8 cellular contexts compared by ENCODE assay signal in genomic region chr4:185396724-185397402, GRCh38. TPM values are rescaled to one million over a fixed set of nuclear protein-coding genes. Genes with fewer than 3 reads are reported as not detected.
DNase-seq lines count a peak whose midpoint lies in the region; ATAC-seq and TF ChIP-seq lines count a peak whose summit lies in the region.

Gene ANKRD37 (plus strand): TSS chr4:185396841. CDS start chr4:185396924, 83 bp downstream.

- no peak for ATAC-seq in activated CD8-positive, alpha-beta T cell treated with anti-CD3 and anti-CD28 coated beads, Interleukin-2, amount 10 ng/mL, durations not matched to agents 7 days and 5 days

- H3K79me2 ChIP-seq in Karpas-422 (ENCODE audit: low read length): no peaks in the 10 kb centered on the region; the same call in 1 of the 2 replicates

- no peaks in the 10 kb centered on the region for H3K9me2 ChIP-seq in Karpas-422 (replicated peaks; ENCODE audit: insufficient read depth, low read length)

- POLR2A ChIA-PET in activated CD8-positive, alpha-beta T cell treated with anti-CD3 and anti-CD28 coated beads, Interleukin-2, amount 10 ng/mL, durations not matched to agents 7 days and 5 days (lab: Charles Lee): interaction anchor here (1.0 to 2.6 kb wide), 5 partner anchors 7 to 187 kb away, joined by 3 to 18 read pairs (median 7); partner anchors contain the start of genes SNX25 and UFSP2

- peak within 1 kb of the TSS; percentile 92 for H3K4me2 ChIP-seq in Karpas-422 (ENCODE audit: low read depth, low read length, poor library complexity, severe bottlenecking)

- peak within 1 kb of the TSS; percentile 74 for H3K4me3 ChIP-seq in Karpas-422 (ENCODE audit: low read length)

- H3K4me1 Mint-ChIP-seq in activated CD8-positive, alpha-beta T cell treated with anti-CD3 and anti-CD28 coated beads, Interleukin-2, amount 10 ng/mL, durations not matched to agents 7 days and 5 days (ENCODE audit: low read depth): peaks cover 44% of the 10 kb centered on the region
- H3K4me1 Mint-ChIP-seq in neural crest cell: peaks cover 17% of the 10 kb centered on the region

- CTCF ChIA-PET in activated CD8-positive, alpha-beta T cell treated with anti-CD3 and anti-CD28 coated beads, Interleukin-2, amount 10 ng/mL, durations not matched to agents 7 days and 5 days (lab: Charles Lee): interaction anchor here (1.1 to 2.3 kb wide), 4 partner anchors 8 to 201 kb away, joined by 3 to 6 read pairs (median 4); partner anchors contain the start of gene UFSP2

- TF ChIP-seq CTCF in neural crest cell (conservative IDR thresholded peaks at IDR 0.05): peak; percentile 31

- H3K9ac ChIP-seq in Karpas-422 (ENCODE audit: low read length): peak within 1 kb of the TSS; percentile 76

- DNase-seq in NCI-H526 (lab: John Stamatoyannopoulos, UW): peak; percentile 31 to 43
- DNase-seq in NCI-H526 treated with DMSO at 0.1 percent for 48 hours (lab: John Stamatoyannopoulos, UW): no peak
- no peak for DNase-seq in Karpas-422
- no peak for DNase-seq in activated CD8-positive, alpha-beta T cell treated with anti-CD3 and anti-CD28 coated beads, Interleukin-2, amount 10 ng/mL, durations not matched to agents 7 days and 5 days
- peak; percentile 69 for DNase-seq in glomerular visceral epithelial cell (ENCODE audit: extremely low spot score)
- DNase-seq in neural crest cell (ENCODE audit: low read depth, low spot score): peak; percentile 27
- DNase-seq in effector CD8-positive, alpha-beta T cell (lab: John Stamatoyannopoulos, UW): no peak
- DNase-seq in cortex of kidney (lab: John Stamatoyannopoulos, UW): no peak

- H3K27me3 Mint-ChIP-seq in activated CD8-positive, alpha-beta T cell treated with anti-CD3 and anti-CD28 coated beads, Interleukin-2, amount 10 ng/mL, durations not matched to agents 7 days and 5 days (ENCODE audit: low read depth): no peaks in the 10 kb centered on the region
- peaks cover 13% of the 10 kb centered on the region for H3K27me3 Mint-ChIP-seq in neural crest cell (ENCODE audit: low read depth)

- H3K27ac Mint-ChIP-seq in activated CD8-positive, alpha-beta T cell treated with anti-CD3 and anti-CD28 coated beads, Interleukin-2, amount 10 ng/mL, durations not matched to agents 7 days and 5 days: peak within 1 kb of the TSS; percentile 98
- H3K27ac Mint-ChIP-seq in neural crest cell (ENCODE audit: unreplicated experiment): peak within 1 kb of the TSS; percentile 83

- H3K9me3 ChIP-seq in Karpas-422 (ENCODE audit: low read length): no peaks in the 10 kb centered on the region

- H3K27ac ChIP-seq in Karpas-422 (ENCODE audit: low read length): peak within 1 kb of the TSS; percentile 85

- H3K9me3 Mint-ChIP-seq in activated CD8-positive, alpha-beta T cell treated with anti-CD3 and anti-CD28 coated beads, Interleukin-2, amount 10 ng/mL, durations not matched to agents 7 days and 5 days (ENCODE audit: insufficient read depth): no peaks in the 10 kb centered on the region
- H3K9me3 Mint-ChIP-seq in neural crest cell: no peaks in the 10 kb centered on the region

- peaks cover 43% of the 10 kb centered on the region for H3K36me3 Mint-ChIP-seq in activated CD8-positive, alpha-beta T cell treated with anti-CD3 and anti-CD28 coated beads, Interleukin-2, amount 10 ng/mL, durations not matched to agents 7 days and 5 days (ENCODE audit: low read depth)
- H3K36me3 Mint-ChIP-seq in neural crest cell (ENCODE audit: low read depth): peaks cover 5% of the 10 kb centered on the region

- peaks cover 54% of the 10 kb centered on the region for H3K4me1 ChIP-seq in Karpas-422 (ENCODE audit: low read length)

- H2AFZ ChIP-seq in Karpas-422 (ENCODE audit: low read length): peak within 1 kb of the TSS; percentile 36; the same call in 1 of the 2 replicates

- H4K20me1 ChIP-seq in Karpas-422 (ENCODE audit: insufficient read depth, low read depth, low read length): no peaks in the 10 kb centered on the region

- peaks cover 5% of the 10 kb centered on the region; the same call in 1 of the 2 replicates for H3K36me3 ChIP-seq in Karpas-422 (ENCODE audit: insufficient read depth, low read length)

- peak within 1 kb of the TSS; percentile 86 for H3K4me3 Mint-ChIP-seq in activated CD8-positive, alpha-beta T cell treated with anti-CD3 and anti-CD28 coated beads, Interleukin-2, amount 10 ng/mL, durations not matched to agents 7 days and 5 days
- H3K4me3 Mint-ChIP-seq in neural crest cell: peak within 1 kb of the TSS; percentile 88

- H3K27me3 ChIP-seq in Karpas-422 (ENCODE audit: low read length): no peaks in the 10 kb centered on the region

RNA-seq across cellular contexts. Expression of gene ANKRD37, which starts in this region (rescaled TPM):
- 22.2 and 26.6 TPM in 2 replicates for total RNA-seq in Karpas-422 (2014; rRNA removed; shearing (Covaris generic); ENCODE audit: low replicate concordance)
- 10 to 100 TPM; 15.6 to 18.3 TPM for total RNA-seq in activated CD8-positive, alpha-beta T cell treated with anti-CD3 and anti-CD28 coated beads, Interleukin-2, amount 10 ng/mL, durations not matched to agents 7 days and 5 days
- 0.98 and 1.6 TPM in 2 replicates for total RNA-seq in neural crest cell

Comparison
In these comparisons a context has a peak if more than half of its experiments do, and no peak if none do; other contexts are left out.
1. DNase-seq: peak in NCI-H526 (2 of 2), glomerular visceral epithelial cell (single experiment) and neural crest cell (single experiment); none in NCI-H526 treated with DMSO at 0.1 percent for 48 hours (single experiment), Karpas-422 (single experiment), activated CD8-positive, alpha-beta T cell treated with anti-CD3 and anti-CD28 coated beads, Interleukin-2, amount 10 ng/mL, durations not matched to agents 7 days and 5 days (single experiment), effector CD8-positive, alpha-beta T cell (single experiment) and cortex of kidney (single experiment).